Comparison of ENCODE assay signal across 15 cellular contexts in genomic region chr1:110686188-110686587, GRCh38. TPM values are rescaled to one million over a fixed set of nuclear protein-coding genes. Genes with fewer than 3 reads are reported as not detected.
DNase-seq lines count a peak whose midpoint lies in the region; ATAC-seq, FAIRE-seq and TF ChIP-seq lines count a peak whose summit lies in the region.
"Had no signal": no experiment of that assay in that cellular context is flagged by ENCODE, and none has a peak within 500 bp of the region (broad histone marks: within the 10 kb centered on the region; RNA-seq: fewer than 3 reads in every experiment).

No MANE protein-coding gene starts in this region.

- no peaks in the 10 kb centered on the region for H3K27me3 Mint-ChIP-seq in activated T-cell treated with anti-CD3 and anti-CD28 coated beads, Interleukin-2, amount 50 U/mL, for 24 hours
- peaks cover 0 to 13% (median 0%) of the 10 kb centered on the region in 5 donors for H3K27me3 Mint-ChIP-seq in naive thymus-derived CD4-positive, alpha-beta T cell

- FAIRE-seq in GM12892 (lab: Jason Lieb, UNC), result peak; percentile 14
- FAIRE-seq: colon, GM18507 had no signal

- CTCF ChIA-PET in naive thymus-derived CD4-positive, alpha-beta T cell (lab: Charles Lee), result interaction anchor here (1.0 to 2.1 kb wide), 7 partner anchors 10 to 80 kb away, joined by 3 to 12 read pairs (median 5); partner anchors contain the start of gene KCNA3

- no peak overlapping the region for H3K27ac Mint-ChIP-seq in activated T-cell treated with anti-CD3 and anti-CD28 coated beads, Interleukin-2, amount 50 U/mL, for 24 hours
- H3K27ac Mint-ChIP-seq in naive thymus-derived CD4-positive, alpha-beta T cell, result peak overlapping the region in 4 of 9 donors; percentile 2 to 60 (median 44)

- no peak overlapping the region for H3K4me3 Mint-ChIP-seq in activated T-cell treated with anti-CD3 and anti-CD28 coated beads, Interleukin-2, amount 50 U/mL, for 24 hours
- H3K4me3 Mint-ChIP-seq in naive thymus-derived CD4-positive, alpha-beta T cell, result no peak overlapping the region

- no peaks in the 10 kb centered on the region for H3K36me3 Mint-ChIP-seq in activated T-cell treated with anti-CD3 and anti-CD28 coated beads, Interleukin-2, amount 50 U/mL, for 24 hours (ENCODE audit: low read depth)
- H3K36me3 Mint-ChIP-seq in naive thymus-derived CD4-positive, alpha-beta T cell, result peaks cover 0 to 9% (median 0%) of the 10 kb centered on the region in 5 donors

- H3K9me3 Mint-ChIP-seq in activated T-cell treated with anti-CD3 and anti-CD28 coated beads, Interleukin-2, amount 50 U/mL, for 24 hours, result no peaks in the 10 kb centered on the region
- no peaks in the 10 kb centered on the region for H3K9me3 Mint-ChIP-seq in naive thymus-derived CD4-positive, alpha-beta T cell

- POLR2A ChIA-PET in naive thymus-derived CD4-positive, alpha-beta T cell (lab: Charles Lee), result interaction anchor here (0.9 to 1.8 kb wide), 5 partner anchors 12 to 67 kb away, joined by 3 to 7 read pairs (median 4); no protein-coding TSS in a partner anchor

- peak; percentile 62 for ATAC-seq in naive thymus-derived CD4-positive, alpha-beta T cell

- intact Hi-C loops in naive thymus-derived CD4-positive, alpha-beta T cell (cut with micrococcal nuclease), result loop anchor here in 1 of 2 donors (1.0 to 5.0 kb wide), 4 partner anchors 12 to 129 kb away; partner anchors contain the start of gene KCNA3

- peak; percentile 43 for DNase-seq in activated T-cell treated with anti-CD3 and anti-CD28 coated beads, Interleukin-2, amount 50 U/mL, for 1 hour
- DNase-seq in activated T-cell treated with anti-CD3 and anti-CD28 coated beads, Interleukin-2, amount 50 U/mL, for 24 hours, result no peak
- no peak for DNase-seq in GM12892 (ENCODE audit: insufficient read length)
- no peak for DNase-seq in WERI-Rb-1
- peak in 7 of 9 donors; percentile 15 to 47 (median 28) for DNase-seq in naive thymus-derived CD4-positive, alpha-beta T cell
- no peak for DNase-seq in GDM1 (lab: John Stamatoyannopoulos, UW)
- DNase-seq in SHP77 (lab: John Stamatoyannopoulos, UW), result no peak
- DNase-seq in amygdala (lab: John Stamatoyannopoulos, UW), result no peak
- DNase-seq: adrenal gland, H7, hypothalamus, upper lobe of left lung had no signal

- no peaks in the 10 kb centered on the region for H3K4me1 ChIP-seq in naive thymus-derived CD4-positive, alpha-beta T cell (ENCODE audit: control insufficient read depth in 2 of 2, insufficient read depth in 2 of 2, low read length in 2 of 2)
- H3K4me1 ChIP-seq: adrenal gland, upper lobe of left lung had no signal

- H3K4me3 ChIP-seq in WERI-Rb-1 (ENCODE audit: low read depth, low read length), result no peak overlapping the region
- no peak overlapping the region for H3K4me3 ChIP-seq in naive thymus-derived CD4-positive, alpha-beta T cell (ENCODE audit: low read length)
- H3K4me3 ChIP-seq: adrenal gland, upper lobe of left lung had no signal

- TF ChIP-seq POLR2A in GM12892 (IDR thresholded peaks at IDR 0.05; ENCODE audit: low read depth, low read length), result no peak

- no peak overlapping the region for H3K27ac ChIP-seq in WERI-Rb-1
- no peak overlapping the region for H3K27ac ChIP-seq in naive thymus-derived CD4-positive, alpha-beta T cell (ENCODE audit: low read depth, low read length)
- H3K27ac ChIP-seq: adrenal gland, neutrophil, upper lobe of left lung had no signal

- TF ChIP-seq CTCF in WERI-Rb-1 (IDR thresholded peaks at IDR 0.05; ENCODE audit: low read depth, low read length), result peak; percentile 33; the same call in 1 of the 2 replicates

- no peaks in the 10 kb centered on the region for H3K27me3 ChIP-seq in WERI-Rb-1 (ENCODE audit: insufficient read depth, low read depth, severe bottlenecking)
- no peaks in the 10 kb centered on the region for H3K27me3 ChIP-seq in naive thymus-derived CD4-positive, alpha-beta T cell (ENCODE audit: control insufficient read depth in 2 of 2, insufficient read depth in 2 of 2, low read length in 2 of 2)
- H3K27me3 ChIP-seq: adrenal gland, upper lobe of left lung had no signal

- peaks cover 18% of the 10 kb centered on the region for H3K4me1 Mint-ChIP-seq in activated T-cell treated with anti-CD3 and anti-CD28 coated beads, Interleukin-2, amount 50 U/mL, for 24 hours (ENCODE audit: low read depth)
- peaks cover 0 to 11% (median 5%) of the 10 kb centered on the region in 7 donors for H3K4me1 Mint-ChIP-seq in naive thymus-derived CD4-positive, alpha-beta T cell

- H3K9me3 ChIP-seq in WERI-Rb-1 (ENCODE audit: severe bottlenecking), result no peaks in the 10 kb centered on the region
- no peaks in the 10 kb centered on the region for H3K9me3 ChIP-seq in naive thymus-derived CD4-positive, alpha-beta T cell (ENCODE audit: control insufficient read depth in 2 of 3, low read length in 3 of 3)
- H3K9me3 ChIP-seq: adrenal gland, neutrophil, upper lobe of left lung had no signal

- no peaks in the 10 kb centered on the region for H3K36me3 ChIP-seq in WERI-Rb-1
- H3K36me3 ChIP-seq in naive thymus-derived CD4-positive, alpha-beta T cell (ENCODE audit: control insufficient read depth in 2 of 3, insufficient read depth in 3 of 3, low read length in 3 of 3), result no peaks in the 10 kb centered on the region
- H3K36me3 ChIP-seq: adrenal gland, neutrophil, upper lobe of left lung had no signal

RNA-seq across cellular contexts. Expression of gene KCNA3, which starts 11.4 kb away (rescaled TPM):
- polyA plus RNA-seq in GM12892 (2012; ENCODE audit: missing spikeins), result 0.85 TPM
- 100 to 1,000 TPM in 3 of 5 experiments, 10 to 100 TPM in 2; 74.1 to 115 (median 108) TPM for total RNA-seq in naive thymus-derived CD4-positive, alpha-beta T cell
- 100 to 1,000 TPM; 105 to 114 TPM for polyA plus RNA-seq in naive thymus-derived CD4-positive, alpha-beta T cell

Comparison
In these comparisons a context has a peak if more than half of its experiments do, and no peak if none do; other contexts are left out.
1. DNase-seq: peak in activated T-cell treated with anti-CD3 and anti-CD28 coated beads, Interleukin-2, amount 50 U/mL, for 1 hour (single experiment) and naive thymus-derived CD4-positive, alpha-beta T cell (7 of 9); none in activated T-cell treated with anti-CD3 and anti-CD28 coated beads, Interleukin-2, amount 50 U/mL, for 24 hours (single experiment), GM12892 (single experiment), WERI-Rb-1 (single experiment), GDM1 (single experiment), SHP77 (0 of 2) and amygdala (0 of 56).